9 cellular contexts compared by ENCODE assay signal in genomic region chr5:157459715-157460599, GRCh38. TPM values are rescaled to one million over a fixed set of nuclear protein-coding genes. Genes with fewer than 3 reads are reported as not detected.
DNase-seq lines count a peak whose midpoint lies in the region; ATAC-seq and TF ChIP-seq lines count a peak whose summit lies in the region.
"Had no signal": no experiment of that assay in that cellular context is flagged by ENCODE, and none has a peak within 500 bp of the region (broad histone marks: within the 10 kb centered on the region; RNA-seq: fewer than 3 reads in every experiment).

NIPAL4 (plus strand) TSS chr5:157460213; CDS start chr5:157460321, 108 bp downstream.

- BruUV-seq in PC-3 (replicated peaks; lab: Mats Ljungman, UMichigan), result no TSS peak

- peak within 1 kb of the TSS; percentile 83 for H2AFZ ChIP-seq in PC-3 (ENCODE audit: low read length)

- TF ChIP-seq CTCF in BE2C (IDR thresholded peaks at IDR 0.05; ENCODE audit: low read depth, low read length), result no peak
- no peak for TF ChIP-seq CTCF in PC-3 (conservative IDR thresholded peaks at IDR 0.05; ENCODE audit: low read depth, low read length)
- TF ChIP-seq CTCF in astrocyte of the cerebellum (IDR thresholded peaks at IDR 0.05; ENCODE audit: low read depth, low read length, missing control alignments), result no peak
- TF ChIP-seq CTCF in spleen (IDR thresholded peaks at IDR 0.05 in 8 of 11, conservative IDR thresholded peaks at IDR 0.05 in 3 of 11), result no peak

- peak; percentile 15 for DNase-seq in BE2C
- no peak for DNase-seq in PC-3
- DNase-seq in astrocyte of the cerebellum (ENCODE audit: low read depth), result no peak
- peak; percentile 86 for DNase-seq in spleen

- peak within 1 kb of the TSS; percentile 32 for H3K4me3 ChIP-seq in BE2C (ENCODE audit: low read depth, low read length)
- H3K4me3 ChIP-seq in PC-3 (ENCODE audit: low read length), result peak within 1 kb of the TSS; percentile 67
- H3K4me3 ChIP-seq in astrocyte of the cerebellum (ENCODE audit: low read depth, low read length), result peak within 1 kb of the TSS; percentile 45
- peak within 1 kb of the TSS; percentile 61 for H3K4me3 ChIP-seq in iPS-18c (ENCODE audit: insufficient read depth, low read depth, low read length)
- peak within 1 kb of the TSS; percentile 30 to 68 (median 40) for H3K4me3 ChIP-seq in spleen

- no peak within 1 kb of the TSS for H3K27ac ChIP-seq in PC-3 (ENCODE audit: low read length)
- H3K27ac ChIP-seq in spleen, result peak within 1 kb of the TSS in 2 of 8 donors; percentile 26 to 45

- H3K36me3 ChIP-seq in BE2C (no peaks in the 10 kb centered on the region), PC-3 (ENCODE audit: low read depth, low read length) (no peaks in the 10 kb centered on the region), spleen (no peaks in the 10 kb centered on the region)

- H3K4me1 ChIP-seq in BE2C (no peaks in the 10 kb centered on the region), PC-3 (ENCODE audit: insufficient read depth, low read length) (peaks cover 18% of the 10 kb centered on the region), spleen (peaks cover 0 to 61% (median 24%) of the 10 kb centered on the region in 6 donors)

- peak within 1 kb of the TSS; percentile 85 for H3K4me2 ChIP-seq in PC-3 (ENCODE audit: low read length)

- POLR2A ChIA-PET in PC-3 (lab: Charles Lee; ENCODE audit: unreplicated experiment), result interaction anchor here (0.6 kb wide), 2 partner anchors 69 to 154 kb away, joined by 5 to 6 read pairs; no protein-coding TSS in a partner anchor

- intact Hi-C loops in PC-3 (cut with micrococcal nuclease) (no loop called here), spleen (cut with DNase I; ENCODE audit: low total_unique reads) (no loop called here)

- ATAC-seq in PC-3, result peak; percentile 50
- no peak for ATAC-seq in GM18520 (IDR thresholded peaks at IDR 0.05; ENCODE audit: unreplicated experiment)
- no peak for ATAC-seq in GM19463 (IDR thresholded peaks at IDR 0.05; ENCODE audit: unreplicated experiment)
- ATAC-seq in GM18517 (IDR thresholded peaks at IDR 0.05; ENCODE audit: unreplicated experiment), result no peak

- H3K9me2 ChIP-seq in PC-3 (replicated peaks; ENCODE audit: low read length), result no peaks in the 10 kb centered on the region

- H3K9me3 ChIP-seq in BE2C (no peaks in the 10 kb centered on the region), PC-3 (ENCODE audit: low read length) (no peaks in the 10 kb centered on the region), iPS-18c (ENCODE audit: control insufficient read depth, insufficient read depth, low read length) (no peaks in the 10 kb centered on the region), spleen (no peaks in the 10 kb centered on the region)

- WGBS in spleen, 5 donors, result 1 to 3% (median 2%) methylated on average over 46 to 54 of the region's 54 CpGs

- CTCF ChIA-PET in PC-3 (lab: Charles Lee), result interaction anchor here (0.6 kb wide), 1 partner anchor 12 kb away, joined by 5 read pairs; no protein-coding TSS in a partner anchor

- peak within 1 kb of the TSS; percentile 9; the same call in 1 of the 2 replicates for H3K9ac ChIP-seq in PC-3 (ENCODE audit: low read length)

- H3F3A ChIP-seq in PC-3 (ENCODE audit: low read length, unreplicated experiment), result no peaks in the 10 kb centered on the region

- peaks cover 27% of the 10 kb centered on the region for H3K27me3 ChIP-seq in BE2C
- H3K27me3 ChIP-seq in PC-3 (ENCODE audit: low read length), result no peaks in the 10 kb centered on the region
- peaks cover 0 to 33% (median 15%) of the 10 kb centered on the region in 7 donors for H3K27me3 ChIP-seq in spleen (replicated peaks in 1 of 7)

- H3K79me2 ChIP-seq in PC-3 (ENCODE audit: low read length), result no peaks in the 10 kb centered on the region

- H4K20me1 ChIP-seq in PC-3 (ENCODE audit: low read length), result no peaks in the 10 kb centered on the region

- in situ Hi-C loops in astrocyte of the cerebellum (cut with HindIII; ENCODE audit: low sequenced_read_pairs), result loop anchor here (5.0 kb wide), 1 partner anchor 78 kb away; no protein-coding TSS in a partner anchor

- TF ChIP-seq POLR2A in spleen (IDR thresholded peaks at IDR 0.05), result no peak

RNA-seq across cellular contexts. Expression of gene NIPAL4, which starts in this region (rescaled TPM):
- polyA plus RNA-seq in BE2C (2012; ENCODE audit: insufficient read depth, insufficient read length, low read depth), result not detected
- total RNA-seq in PC-3 (2014; rRNA removed), result 1.0 and 1.8 TPM in 2 replicates
- under 1 TPM in 6 of 7 donors, not detected in 1; 0.34 to 0.73 (median 0.47) TPM for total RNA-seq in spleen
- under 1 TPM; 0.19 to 0.49 (median 0.39) TPM for polyA plus RNA-seq in spleen
- total RNA-seq: dermis microvascular lymphatic vessel endothelial cell had no signal

Comparison
In these comparisons a context has a peak if more than half of its experiments do, and no peak if none do; other contexts are left out.
1. Peak in DNase-seq and H3K4me3 ChIP-seq in spleen; RNA of the gene not detected or under 1 TPM.